Comparison of ENCODE assay signal across 8 cellular contexts in the genomic region with DNA sequence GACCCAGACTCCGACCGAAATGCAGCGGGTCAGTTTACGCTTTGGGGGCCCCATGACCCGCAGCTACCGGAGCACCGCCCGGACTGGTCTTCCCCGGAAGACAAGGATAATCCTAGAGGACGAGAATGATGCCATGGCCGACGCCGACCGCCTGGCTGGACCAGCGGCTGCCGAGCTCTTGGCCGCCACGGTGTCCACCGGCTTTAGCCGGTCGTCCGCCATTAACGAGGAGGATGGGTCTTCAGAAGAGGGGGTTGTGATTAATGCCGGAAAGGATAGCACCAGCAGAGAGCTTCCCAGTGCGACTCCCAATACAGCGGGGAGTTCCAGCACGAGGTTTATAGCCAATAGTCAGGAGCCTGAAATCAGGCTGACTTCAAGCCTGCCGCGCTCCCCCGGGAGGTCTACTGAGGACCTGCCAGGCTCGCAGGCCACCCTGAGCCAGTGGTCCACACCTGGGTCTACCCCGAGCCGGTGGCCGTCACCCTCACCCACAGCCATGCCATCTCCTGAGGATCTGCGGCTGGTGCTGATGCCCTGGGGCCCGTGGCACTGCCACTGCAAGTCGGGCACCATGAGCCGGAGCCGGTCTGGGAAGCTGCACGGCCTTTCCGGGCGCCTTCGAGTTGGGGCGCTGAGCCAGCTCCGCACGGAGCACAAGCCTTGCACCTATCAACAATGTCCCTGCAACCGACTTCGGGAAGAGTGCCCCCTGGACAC. TPM values are rescaled to one million over a fixed set of nuclear protein-coding genes. Genes with fewer than 3 reads are reported as not detected.
A peak's percentile ranks its signal among the peaks of the same experiment; 100 is the strongest.
DNase-seq lines count a peak whose midpoint lies in the region; ATAC-seq and TF ChIP-seq lines count a peak whose summit lies in the region.

No MANE protein-coding gene starts in this region.

- ATAC-seq in GM18505 (IDR thresholded peaks at IDR 0.05; ENCODE audit: unreplicated experiment) (peak; percentile 54), HG03354 (IDR thresholded peaks at IDR 0.05; ENCODE audit: poor library complexity, severe bottlenecking, unreplicated experiment) (peak; percentile 78)

- H3K4me1 ChIP-seq in A673 (ENCODE audit: insufficient read depth, low read length, poor library complexity, severe bottlenecking) = peaks cover 4% of the 10 kb centered on the region
- no peaks in the 10 kb centered on the region for H3K4me1 ChIP-seq in mesodermal cell (ENCODE audit: control insufficient read depth, insufficient read depth, low read length, poor library complexity, severe bottlenecking)
- peaks cover 2 to 22% (median 15%) of the 10 kb centered on the region in 5 donors for H3K4me1 ChIP-seq in subcutaneous abdominal adipose tissue (ENCODE audit: control insufficient read depth in 5 of 5, insufficient read depth in 5 of 5, low read length in 5 of 5)

- BruUV-seq in A673 (replicated peaks; lab: Mats Ljungman, UMichigan) = TSS peak; percentile 67

- H3K4me3 ChIP-seq in A673 (ENCODE audit: low read depth, low read length, poor library complexity, severe bottlenecking) (peak overlapping the region; percentile 70), epithelial cell of esophagus (ENCODE audit: low read length) (peak overlapping the region; percentile 60), mesodermal cell (ENCODE audit: extremely low read depth, insufficient read depth, low read length, poor library complexity, severe bottlenecking) (peak overlapping the region; percentile 68), subcutaneous abdominal adipose tissue (ENCODE audit: low read depth in 1 of 5, low read length in 5 of 5) (peak overlapping the region; percentile 79 to 91 (median 82))

- TF ChIP-seq CTCF in A673 (conservative IDR thresholded peaks at IDR 0.05; ENCODE audit: low read depth, low read length) (peak; percentile 65), epithelial cell of esophagus (IDR thresholded peaks at IDR 0.05; ENCODE audit: insufficient read depth, low read depth, low read length, missing control alignments) (peak; percentile 56)

- WGBS in mesodermal cell (ENCODE audit: insufficient coverage in 2 of 2), 2 experiments = 2 to 3% methylated on average over 41 to 47 of the region's 48 CpGs

- H3K27me3 ChIP-seq in A673 (replicated peaks; ENCODE audit: insufficient read depth, low read depth, low read length, poor library complexity) = no peaks in the 10 kb centered on the region
- no peaks in the 10 kb centered on the region for H3K27me3 ChIP-seq in subcutaneous abdominal adipose tissue (ENCODE audit: control insufficient read depth in 5 of 5, insufficient read depth in 4 of 5, low read length in 5 of 5)

- intact Hi-C loops in A673 (cut with micrococcal nuclease; ENCODE audit: unreplicated experiment) = no loop called here

- no peak for TF ChIP-seq POLR2A in GM18505 (IDR thresholded peaks at IDR 0.05; ENCODE audit: borderline replicate concordance, extremely low read depth, insufficient read depth, insufficient read length)

- H3K36me3 ChIP-seq in A673 (ENCODE audit: insufficient read depth, low read length, poor library complexity, severe bottlenecking) = peaks cover 12% of the 10 kb centered on the region
- peaks cover 27% of the 10 kb centered on the region for H3K36me3 ChIP-seq in mesodermal cell (ENCODE audit: control insufficient read depth, insufficient read depth, low read length)
- H3K36me3 ChIP-seq in subcutaneous abdominal adipose tissue (ENCODE audit: control insufficient read depth in 5 of 5, insufficient read depth in 5 of 5, low read length in 5 of 5) = peaks cover 10 to 20% (median 17%) of the 10 kb centered on the region in 5 donors

- DNase-seq in A673 (ENCODE audit: low spot score) (peak; percentile 79), NCI-H748 treated with DMSO at 0.1 percent for 48 hours (lab: John Stamatoyannopoulos, UW) (peak; percentile 41), epithelial cell of esophagus (ENCODE audit: low read depth) (peak; percentile 79)
- DNase-seq in activated CD8-positive, alpha-beta memory T cell treated with anti-CD3 and anti-CD28 coated beads, Interleukin-2, amount 50 U/mL, for 4 hours = peak; percentile 57

- POLR2A ChIA-PET in A673 (lab: Charles Lee; ENCODE audit: low non-redundant PET) = no interaction called here

- H3K27ac ChIP-seq in A673 (ENCODE audit: low read depth, low read length, poor library complexity, severe bottlenecking) (peak overlapping the region; percentile 64), mesodermal cell (ENCODE audit: low read depth, low read length, severe bottlenecking) (peak overlapping the region; percentile 78), subcutaneous abdominal adipose tissue (ENCODE audit: low read depth, low read length) (peak overlapping the region; percentile 50)

- no peaks in the 10 kb centered on the region for H3K9me3 ChIP-seq in A673 (ENCODE audit: low read depth, low read length, poor library complexity, severe bottlenecking)
- no peaks in the 10 kb centered on the region for H3K9me3 ChIP-seq in mesodermal cell (ENCODE audit: control insufficient read depth, low read length)
- no peaks in the 10 kb centered on the region for H3K9me3 ChIP-seq in subcutaneous abdominal adipose tissue (ENCODE audit: control insufficient read depth in 5 of 5, low read length in 5 of 5)

- peak overlapping the region; percentile 66 to 92 (median 86) for H3K9ac ChIP-seq in subcutaneous abdominal adipose tissue (ENCODE audit: low read length in 5 of 5)

- CTCF ChIA-PET in A673 (lab: Charles Lee) = interaction anchor here (0.6 to 1.8 kb wide), 3 partner anchors 10 to 23 kb away, joined by 3 to 13 read pairs (median 4); partner anchors contain the start of gene MLLT11

RNA-seq across cellular contexts. Expression of gene C1orf56, which starts 0.5 kb away (rescaled TPM):
- total RNA-seq in A673 (2021) = 2.9 and 3.9 TPM in 2 replicates
- 4.2 TPM for polyA plus RNA-seq in mesodermal cell (2013, experiment 1 of 2)
- 3.9 TPM for polyA plus RNA-seq in mesodermal cell (2013, experiment 2 of 2)

RNA-seq across cellular contexts. Expression of gene CDC42SE1, which starts 11.3 kb away (rescaled TPM):
- 57.5 and 63.8 TPM in 2 replicates for total RNA-seq in A673 (2021)
- polyA plus RNA-seq in mesodermal cell (2013, experiment 1 of 2) = 92.9 TPM
- 82.5 TPM for polyA plus RNA-seq in mesodermal cell (2013, experiment 2 of 2)

RNA-seq across cellular contexts. Expression of gene BNIPL, which starts 11.7 kb away (rescaled TPM):
- total RNA-seq in A673 (2021) = 1.5 and 3.5 TPM in 2 replicates
- polyA plus RNA-seq in mesodermal cell (2013, experiment 1 of 2) = 0.96 TPM
- polyA plus RNA-seq in mesodermal cell (2013, experiment 2 of 2) = 0.66 TPM

RNA-seq across cellular contexts. Expression of gene MLLT11, which starts 12.1 kb away (rescaled TPM):
- 91.9 and 108 TPM in 2 replicates for total RNA-seq in A673 (2021)
- 98.2 TPM for polyA plus RNA-seq in mesodermal cell (2013, experiment 1 of 2)
- polyA plus RNA-seq in mesodermal cell (2013, experiment 2 of 2) = 89.4 TPM

RNA-seq across cellular contexts. Expression of gene GABPB2, which starts 22.5 kb away (rescaled TPM):
- 11.1 and 12.5 TPM in 2 replicates for total RNA-seq in A673 (2021)
- 1.6 TPM for polyA plus RNA-seq in mesodermal cell (2013, experiment 1 of 2)
- polyA plus RNA-seq in mesodermal cell (2013, experiment 2 of 2) = 2.7 TPM

Comparison
In these comparisons a context has a peak if more than half of its experiments do, and no peak if none do; other contexts are left out.
1. Peak in every context shown above with its lines: DNase-seq, ATAC-seq, H3K4me3 ChIP-seq and H3K27ac ChIP-seq.